1 cellular context compared by ENCODE assay signal in genomic region chr10:11894381-11895107, GRCh38.
A peak's percentile ranks its signal among the peaks of the same experiment; 100 is the strongest.
TF ChIP-seq lines count a peak whose summit lies in the region.

No MANE protein-coding gene starts in this region.

TF ChIP-seq in K562, 482 proteins besides CTCF, POLR2A, EP300 and RAD21 (continued from another document):
- TF ChIP-seq ZFP91 (CRISPR knock-in tag; IDR thresholded peaks at IDR 0.05) (no peak), IRF1 (CRISPR knock-in tag; IDR thresholded peaks at IDR 0.05; ENCODE audit: borderline replicate concordance) (no peak), LCOR (CRISPR knock-in tag; IDR thresholded peaks at IDR 0.05) (no peak), TEAD2 (tag; IDR thresholded peaks at IDR 0.05) (no peak), JUND (IDR thresholded peaks at IDR 0.05; ENCODE audit: borderline replicate concordance, low read depth, low read length) (no peak; the same call in 1 of the 2 replicates), JUND (tag; IDR thresholded peaks at IDR 0.05; ENCODE audit: borderline replicate concordance, low read depth, low read length) (no peak; the same call in 2 of the 3 replicates), MCM5 (IDR thresholded peaks at IDR 0.05; ENCODE audit: low read depth) (no peak), NBN (IDR thresholded peaks at IDR 0.05; ENCODE audit: low read depth) (0 out of 2 replicates have a peak, but pooled peaks have one; percentile 59), MAFK (IDR thresholded peaks at IDR 0.05; ENCODE audit: low read length) (no peak), MBD2 (IDR thresholded peaks at IDR 0.05; ENCODE audit: borderline replicate concordance, low read depth) (no peak; the same call in 1 of the 2 replicates), ZNF408 (CRISPR knock-in tag; IDR thresholded peaks at IDR 0.05; ENCODE audit: low read depth) (no peak), HES1 (IDR thresholded peaks at IDR 0.05; ENCODE audit: low read depth) (peak; percentile 74), ZNF778 (CRISPR knock-in tag; IDR thresholded peaks at IDR 0.05) (no peak), STAT5B (CRISPR knock-in tag; IDR thresholded peaks at IDR 0.05) (no peak), FOXJ3 (CRISPR knock-in tag; IDR thresholded peaks at IDR 0.05) (no peak), PPARD (CRISPR knock-in tag; IDR thresholded peaks at IDR 0.05) (no peak), E2F8 (IDR thresholded peaks at IDR 0.05; ENCODE audit: low read depth, partially characterized antibody) (no peak), ZNF77 (CRISPR knock-in tag; IDR thresholded peaks at IDR 0.05) (no peak), ZNF212 (CRISPR knock-in tag; IDR thresholded peaks at IDR 0.05) (no peak), ZNF830 (CRISPR knock-in tag; IDR thresholded peaks at IDR 0.05) (no peak), DLX4 (CRISPR knock-in tag; IDR thresholded peaks at IDR 0.05) (no peak), ZBTB5 (IDR thresholded peaks at IDR 0.05) (no peak), SUPT5H (IDR thresholded peaks at IDR 0.05) (peak; percentile 88), DDX20 (tag; IDR thresholded peaks at IDR 0.05; ENCODE audit: low read depth) (no peak), HDAC2 (IDR thresholded peaks at IDR 0.05) (peak; percentile 60; the same call in 1 of the 2 replicates), AFF4 (CRISPR knock-in tag; IDR thresholded peaks at IDR 0.05) (peak; percentile 89), ZBTB12 (CRISPR knock-in tag; IDR thresholded peaks at IDR 0.05) (no peak), RBM14 (IDR thresholded peaks at IDR 0.05; ENCODE audit: borderline replicate concordance, insufficient read depth, low read depth, low read length) (no peak), ZNF277 (CRISPR knock-in tag; IDR thresholded peaks at IDR 0.05; ENCODE audit: borderline replicate concordance) (no peak), RREB1 (CRISPR knock-in tag; IDR thresholded peaks at IDR 0.05) (0 out of 2 replicates have a peak, but pooled peaks have one; percentile 42), TBL1XR1 (IDR thresholded peaks at IDR 0.05; ENCODE audit: low read length in 2 of 2) (no peak), ZNF395 (CRISPR knock-in tag; IDR thresholded peaks at IDR 0.05) (no peak), XRCC4 (IDR thresholded peaks at IDR 0.05; ENCODE audit: extremely low read depth, insufficient read depth, insufficient read length) (no peak)
